In the genomic region with DNA sequence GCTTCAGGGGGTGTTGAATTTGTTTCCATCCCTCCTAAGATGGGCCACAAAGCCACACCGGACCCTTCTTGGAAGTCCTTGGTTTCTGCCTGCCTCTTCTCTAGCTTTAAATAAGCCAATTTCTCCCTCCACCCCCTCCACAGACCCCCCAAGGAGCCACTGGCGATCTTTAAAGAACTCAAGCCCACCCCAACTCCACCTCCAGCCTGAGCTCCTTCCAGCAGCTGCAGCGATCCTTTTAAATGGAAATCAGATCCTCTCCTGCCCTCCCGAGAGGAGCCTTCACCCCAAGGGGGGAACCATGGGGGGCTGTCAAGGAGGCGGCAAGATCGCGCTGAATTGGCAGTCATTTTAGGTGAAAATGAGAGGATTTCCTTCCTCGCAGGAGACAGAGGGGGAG, we compare ENCODE assay signal across 1 cellular context.
TF ChIP-seq lines count a peak whose summit lies in the region.

No MANE protein-coding gene starts in this region.

TF ChIP-seq in neural cell, 6 proteins besides CTCF, POLR2A, EP300 and RAD21:
- TF ChIP-seq, protein P1, sequence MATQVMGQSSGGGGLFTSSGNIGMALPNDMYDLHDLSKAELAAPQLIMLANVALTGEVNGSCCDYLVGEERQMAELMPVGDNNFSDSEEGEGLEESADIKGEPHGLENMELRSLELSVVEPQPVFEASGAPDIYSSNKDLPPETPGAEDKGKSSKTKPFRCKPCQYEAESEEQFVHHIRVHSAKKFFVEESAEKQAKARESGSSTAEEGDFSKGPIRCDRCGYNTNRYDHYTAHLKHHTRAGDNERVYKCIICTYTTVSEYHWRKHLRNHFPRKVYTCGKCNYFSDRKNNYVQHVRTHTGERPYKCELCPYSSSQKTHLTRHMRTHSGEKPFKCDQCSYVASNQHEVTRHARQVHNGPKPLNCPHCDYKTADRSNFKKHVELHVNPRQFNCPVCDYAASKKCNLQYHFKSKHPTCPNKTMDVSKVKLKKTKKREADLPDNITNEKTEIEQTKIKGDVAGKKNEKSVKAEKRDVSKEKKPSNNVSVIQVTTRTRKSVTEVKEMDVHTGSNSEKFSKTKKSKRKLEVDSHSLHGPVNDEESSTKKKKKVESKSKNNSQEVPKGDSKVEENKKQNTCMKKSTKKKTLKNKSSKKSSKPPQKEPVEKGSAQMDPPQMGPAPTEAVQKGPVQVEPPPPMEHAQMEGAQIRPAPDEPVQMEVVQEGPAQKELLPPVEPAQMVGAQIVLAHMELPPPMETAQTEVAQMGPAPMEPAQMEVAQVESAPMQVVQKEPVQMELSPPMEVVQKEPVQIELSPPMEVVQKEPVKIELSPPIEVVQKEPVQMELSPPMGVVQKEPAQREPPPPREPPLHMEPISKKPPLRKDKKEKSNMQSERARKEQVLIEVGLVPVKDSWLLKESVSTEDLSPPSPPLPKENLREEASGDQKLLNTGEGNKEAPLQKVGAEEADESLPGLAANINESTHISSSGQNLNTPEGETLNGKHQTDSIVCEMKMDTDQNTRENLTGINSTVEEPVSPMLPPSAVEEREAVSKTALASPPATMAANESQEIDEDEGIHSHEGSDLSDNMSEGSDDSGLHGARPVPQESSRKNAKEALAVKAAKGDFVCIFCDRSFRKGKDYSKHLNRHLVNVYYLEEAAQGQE (IDR thresholded peaks at IDR 0.05; ENCODE audit: borderline replicate concordance), result no peak
- TF ChIP-seq POLR2AphosphoS5 (IDR thresholded peaks at IDR 0.05), result peak; percentile 19
